In genomic region chr9:7944521-7945022, GRCh38 we compare ENCODE assay signal across 26 cellular contexts.
"Had no signal": no experiment of that assay in that cellular context is flagged by ENCODE, and none has a peak within 500 bp of the region (broad histone marks: within the 10 kb centered on the region; RNA-seq: fewer than 3 reads in every experiment).

No MANE protein-coding gene starts in this region.

- H3K27me3 Mint-ChIP-seq: activated CD4-positive, alpha-beta T cell treated with anti-CD3 and anti-CD28 coated beads, Interleukin-2, amount 10 ng/mL, durations not matched to agents 24 days and 14 days; activated CD8-positive, alpha-beta T cell treated with anti-CD3 and anti-CD28 coated beads for 36 hours; activated naive CD8-positive, alpha-beta T cell treated with anti-CD3 and anti-CD28 coated beads for 36 hours; activated T-helper 17 cell treated with anti-CD3 and anti-CD28 coated beads, Interleukin-2, amount 50 U/mL, for 72 hours had no signal

- H3K4me3 ChIP-seq: SJSA1 had no signal

- DNase-seq: activated CD4-positive, alpha-beta T cell treated with anti-CD3 and anti-CD28 coated beads, Interleukin-2, amount 10 ng/mL, durations not matched to agents 24 days and 14 days; activated CD4-positive, alpha-beta T cell treated with anti-CD3 and anti-CD28 coated beads, Interleukin-2, amount 50 U/mL, for 4 hours; activated CD8-positive, alpha-beta T cell treated with anti-CD3 and anti-CD28 coated beads for 36 hours; activated effector memory CD4-positive, alpha-beta T cell treated with anti-CD3 and anti-CD28 coated beads, Interleukin-2, amount 50 U/mL, for 16 hours; activated naive CD4-positive, alpha-beta T cell; activated naive CD4-positive, alpha-beta T cell treated with anti-CD3 and anti-CD28 coated beads, Interleukin-2, amount 50 U/mL, for 16 hours; activated naive CD8-positive, alpha-beta T cell treated with anti-CD3 and anti-CD28 coated beads for 36 hours; activated T-cell treated with anti-CD3 and anti-CD28 coated beads, Interleukin-2, amount 50 U/mL, for 1 hour; activated T-cell treated with anti-CD3 and anti-CD28 coated beads, Interleukin-2, amount 50 U/mL, for 72 hours; amniotic stem cell; aorta; brain microvascular endothelial cell; central memory CD4-positive, alpha-beta T cell; MM.1S; MV-4-11; NCI-H1092; NCI-H1417 treated with DMSO at 0.1 percent for 48 hours; NCI-H187 treated with DMSO at 0.1 percent for 48 hours; NCI-H345; NCI-H524 treated with DMSO at 0.1 percent for 48 hours; SHP77 treated with DMSO at 0.1 percent for 48 hours; SK-N-SH had no signal

- H3K36me3 ChIP-seq: brain microvascular endothelial cell, SJSA1 had no signal

- H3K9me3 ChIP-seq: SJSA1, SK-N-SH had no signal

- H3K27ac ChIP-seq: brain microvascular endothelial cell, SJSA1 had no signal

- ATAC-seq: activated CD8-positive, alpha-beta T cell treated with anti-CD3 and anti-CD28 coated beads for 36 hours; activated T-cell treated with anti-CD3 and anti-CD28 coated beads, Interleukin-2, amount 50 U/mL, for 72 hours; activated T-helper 17 cell treated with anti-CD3 and anti-CD28 coated beads, Interleukin-2, amount 50 U/mL, for 72 hours had no signal

- H3K27me3 ChIP-seq: brain microvascular endothelial cell, SJSA1 had no signal

- H3K4me3 Mint-ChIP-seq: activated CD4-positive, alpha-beta T cell treated with anti-CD3 and anti-CD28 coated beads, Interleukin-2, amount 10 ng/mL, durations not matched to agents 24 days and 14 days; activated CD8-positive, alpha-beta T cell treated with anti-CD3 and anti-CD28 coated beads for 36 hours; activated naive CD8-positive, alpha-beta T cell treated with anti-CD3 and anti-CD28 coated beads for 36 hours; activated T-cell treated with anti-CD3 and anti-CD28 coated beads, Interleukin-2, amount 50 U/mL, for 72 hours; activated T-helper 17 cell treated with anti-CD3 and anti-CD28 coated beads, Interleukin-2, amount 50 U/mL, for 72 hours; T-helper 1 cell treated with Interleukin-12 subunit alpha and Interleukin-12 subunit beta and Interleukin-4 antibody, amounts not matched to agents 30 μg/mL and 1 μg/mL, for 36 hours; T-helper 2 cell treated with Interferon-gamma antibody and Interleukin-4, amounts not matched to agents 5 μg/mL and 100 μg/mL, for 36 hours had no signal

- H3K4me1 ChIP-seq: SJSA1 had no signal

- H3K4me1 Mint-ChIP-seq: activated CD4-positive, alpha-beta T cell treated with anti-CD3 and anti-CD28 coated beads, Interleukin-2, amount 10 ng/mL, durations not matched to agents 24 days and 14 days; activated T-helper 17 cell treated with anti-CD3 and anti-CD28 coated beads, Interleukin-2, amount 50 U/mL, for 72 hours had no signal

- H3K27ac Mint-ChIP-seq: activated CD4-positive, alpha-beta T cell treated with anti-CD3 and anti-CD28 coated beads, Interleukin-2, amount 10 ng/mL, durations not matched to agents 24 days and 14 days; activated CD8-positive, alpha-beta T cell treated with anti-CD3 and anti-CD28 coated beads for 36 hours; activated naive CD8-positive, alpha-beta T cell treated with anti-CD3 and anti-CD28 coated beads for 36 hours; activated T-cell treated with anti-CD3 and anti-CD28 coated beads, Interleukin-2, amount 50 U/mL, for 72 hours; activated T-helper 17 cell treated with anti-CD3 and anti-CD28 coated beads, Interleukin-2, amount 50 U/mL, for 72 hours; T-helper 1 cell treated with Interleukin-12 subunit alpha and Interleukin-12 subunit beta and Interleukin-4 antibody, amounts not matched to agents 30 μg/mL and 1 μg/mL, for 36 hours; T-helper 2 cell treated with Interferon-gamma antibody and Interleukin-4, amounts not matched to agents 5 μg/mL and 100 μg/mL, for 36 hours had no signal
